In the genomic region with DNA sequence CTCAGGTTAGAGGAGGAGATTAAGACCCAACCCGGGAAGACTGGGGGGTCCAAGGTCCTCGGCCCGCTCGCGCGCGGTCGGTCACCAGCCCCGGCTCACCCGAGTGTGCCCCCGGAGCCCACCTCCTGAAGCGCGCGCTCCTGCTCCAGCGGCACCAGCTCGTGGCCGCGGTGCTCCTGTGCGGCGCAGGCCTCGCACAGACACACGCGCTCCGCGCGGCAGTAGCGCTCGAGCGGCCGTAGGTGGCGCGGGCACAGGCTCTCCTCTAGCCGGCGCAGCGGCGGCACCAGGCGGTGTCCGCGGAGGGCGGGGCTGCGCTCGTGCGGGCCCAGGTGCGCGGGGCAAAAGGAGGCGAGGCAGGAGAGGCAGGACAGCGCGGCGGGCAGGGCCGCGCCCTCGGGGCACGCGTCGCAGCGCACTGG, we compare ENCODE assay signal across 8 cellular contexts. TPM values are rescaled to one million over a fixed set of nuclear protein-coding genes. Genes with fewer than 3 reads are reported as not detected.
DNase-seq lines count a peak whose midpoint lies in the region; ATAC-seq and TF ChIP-seq lines count a peak whose summit lies in the region.

No MANE protein-coding gene starts in this region.

- no peaks in the 10 kb centered on the region for H3K27me3 Mint-ChIP-seq in activated T-helper 17 cell treated with anti-CD3 and anti-CD28 coated beads, Interleukin-2, amount 50 U/mL, for 72 hours
- H3K27me3 Mint-ChIP-seq in nephron (ENCODE audit: low read depth) = peaks cover 45% of the 10 kb centered on the region

- no peaks in the 10 kb centered on the region for H3K36me3 Mint-ChIP-seq in activated T-helper 17 cell treated with anti-CD3 and anti-CD28 coated beads, Interleukin-2, amount 50 U/mL, for 72 hours (ENCODE audit: low read depth)
- no peaks in the 10 kb centered on the region for H3K36me3 Mint-ChIP-seq in nephron (ENCODE audit: low read depth)

- 0 out of 2 replicates have a peak, but pooled peaks cover 7% of the 10 kb centered on the region for H3K36me3 ChIP-seq in OCI-LY7 (ENCODE audit: insufficient read depth, low read length)
- H3K36me3 ChIP-seq in fibroblast of lung (ENCODE audit: control insufficient read depth, insufficient read depth, low read length) = no peaks in the 10 kb centered on the region
- no peaks in the 10 kb centered on the region for H3K36me3 ChIP-seq in testis (ENCODE audit: low read depth, missing control alignments)

- H3K9me3 Mint-ChIP-seq in activated T-helper 17 cell treated with anti-CD3 and anti-CD28 coated beads, Interleukin-2, amount 50 U/mL, for 72 hours = no peaks in the 10 kb centered on the region
- H3K9me3 Mint-ChIP-seq in nephron = no peaks in the 10 kb centered on the region

- no peak for TF ChIP-seq POLR2A in testis (IDR thresholded peaks at IDR 0.05)

- peak overlapping the region; percentile 58 for H3K9ac ChIP-seq in fibroblast of lung (ENCODE audit: insufficient read depth, low read length)

- peaks cover 7% of the 10 kb centered on the region for H3K27me3 ChIP-seq in fibroblast of lung (ENCODE audit: control insufficient read depth, insufficient read depth, low read length)
- H3K27me3 ChIP-seq in testis = no peaks in the 10 kb centered on the region

- peak; percentile 74 for DNase-seq in GM03348 (ENCODE audit: low spot score)
- DNase-seq in OCI-LY7 (ENCODE audit: low spot score) = peak; percentile 91
- DNase-seq in fibroblast of lung (ENCODE audit: low read depth in 2 of 2) = peak; percentile 57 to 72
- DNase-seq in testis = peak; percentile 54
- DNase-seq in cortex of kidney (lab: John Stamatoyannopoulos, UW) = no peak

- H3K9me3 ChIP-seq in OCI-LY7 (ENCODE audit: low read length) (no peaks in the 10 kb centered on the region), fibroblast of lung (ENCODE audit: control insufficient read depth, insufficient read depth, low read depth, low read length) (no peaks in the 10 kb centered on the region), testis (no peaks in the 10 kb centered on the region)

- ATAC-seq in HG03159 (IDR thresholded peaks at IDR 0.05; ENCODE audit: unreplicated experiment) = peak; percentile 57
- ATAC-seq in activated T-helper 17 cell treated with anti-CD3 and anti-CD28 coated beads, Interleukin-2, amount 50 U/mL, for 72 hours (replicated peaks) = peak; percentile 79

- H3K4me1 ChIP-seq in OCI-LY7 (ENCODE audit: insufficient read depth, low read length, poor library complexity, severe bottlenecking) (peaks cover 35% of the 10 kb centered on the region), fibroblast of lung (ENCODE audit: control insufficient read depth, extremely low read depth, insufficient read depth, low read length) (peaks cover 23% of the 10 kb centered on the region), testis (peaks cover 46% of the 10 kb centered on the region)

- no peaks in the 10 kb centered on the region for H3K9me2 ChIP-seq in OCI-LY7 (ENCODE audit: insufficient read depth, low read length)

- H3K27ac Mint-ChIP-seq in activated T-helper 17 cell treated with anti-CD3 and anti-CD28 coated beads, Interleukin-2, amount 50 U/mL, for 72 hours = peak overlapping the region; percentile 88
- H3K27ac Mint-ChIP-seq in nephron = peak overlapping the region; percentile 36 to 89 (median 84)

- peak overlapping the region; percentile 71 for H3K4me3 ChIP-seq in OCI-LY7 (ENCODE audit: low read depth, low read length, poor library complexity, severe bottlenecking)
- H3K4me3 ChIP-seq in fibroblast of lung (replicated peaks in 1 of 4; ENCODE audit: control extremely low read depth in 1 of 4, insufficient read depth in 1 of 4, low read depth in 3 of 4, low read length in 4 of 4) = peak overlapping the region; percentile 32 to 68 (median 45)
- peak overlapping the region; percentile 62 to 76 for H3K4me3 ChIP-seq in testis

- TF ChIP-seq CTCF in OCI-LY7 (conservative IDR thresholded peaks at IDR 0.05; ENCODE audit: low read length) (peak; percentile 73), fibroblast of lung (conservative IDR thresholded peaks at IDR 0.05 in 1 of 2, IDR thresholded peaks at IDR 0.05 in 1 of 2; ENCODE audit: low read depth in 1 of 2, low read length in 2 of 2) (peak; percentile 30 to 36), nephron (IDR thresholded peaks at IDR 0.05; ENCODE audit: unreplicated experiment in 3 of 3) (peak; percentile 47 to 58 (median 55)), testis (IDR thresholded peaks at IDR 0.05) (peak; percentile 13 to 46 (median 41))

- H3K27ac ChIP-seq in OCI-LY7 (ENCODE audit: low read depth, low read length, poor library complexity, severe bottlenecking) (peak overlapping the region; percentile 82), fibroblast of lung (ENCODE audit: insufficient read depth, low read length) (peak overlapping the region; percentile 76), testis (peak overlapping the region; percentile 90 to 91)

- intact Hi-C loops in OCI-LY7 (cut with micrococcal nuclease; ENCODE audit: unreplicated experiment) (no loop called here), testis (cut with DNase I; ENCODE audit: low total_unique reads) (no loop called here)

- POLR2A ChIA-PET in OCI-LY7 (lab: Charles Lee) = interaction anchor here (0.6 to 3.5 kb wide), 5 partner anchors 13 to 233 kb away, joined by 3 to 28 read pairs (median 5); partner anchors contain the start of gene WBP2

- H3K4me2 ChIP-seq in OCI-LY7 (ENCODE audit: low read length) (peak overlapping the region; percentile 91), fibroblast of lung (ENCODE audit: extremely low read depth, insufficient read depth, low read length) (peak overlapping the region; percentile 73)

- H4K20me1 ChIP-seq in OCI-LY7 (ENCODE audit: insufficient read depth, low read length) (no peaks in the 10 kb centered on the region), fibroblast of lung (ENCODE audit: control insufficient read depth, extremely low read depth, insufficient read depth, low read length) (no peaks in the 10 kb centered on the region)

- H2AFZ ChIP-seq in OCI-LY7 (ENCODE audit: low read length) = peak overlapping the region; percentile 70
- peak overlapping the region; percentile 3 for H2AFZ ChIP-seq in fibroblast of lung (ENCODE audit: low read length)

- CTCF ChIA-PET in OCI-LY7 (lab: Charles Lee; ENCODE audit: unreplicated experiment) = interaction anchor here (0.7 to 1.0 kb wide), 2 partner anchors 18 to 22 kb away, joined by 4 to 5 read pairs; partner anchors contain the start of genes TRIM65 and WBP2

- WGBS in testis, 2 donors = 0 to 1% methylated on average over 27 to 56 of the region's 56 CpGs

- no TSS peak for BruUV-seq in OCI-LY7 (replicated peaks; lab: Mats Ljungman, UMichigan)

- no peaks in the 10 kb centered on the region for H3K4me1 Mint-ChIP-seq in activated T-helper 17 cell treated with anti-CD3 and anti-CD28 coated beads, Interleukin-2, amount 50 U/mL, for 72 hours
- H3K4me1 Mint-ChIP-seq in nephron = peaks cover 16% of the 10 kb centered on the region

- peak overlapping the region; percentile 93 for H3K4me3 Mint-ChIP-seq in activated T-helper 17 cell treated with anti-CD3 and anti-CD28 coated beads, Interleukin-2, amount 50 U/mL, for 72 hours
- H3K4me3 Mint-ChIP-seq in nephron = peak overlapping the region; percentile 76 to 92 (median 83)

- H3K79me2 ChIP-seq in OCI-LY7 (ENCODE audit: insufficient read depth, low read depth, low read length) (no peaks in the 10 kb centered on the region), fibroblast of lung (ENCODE audit: control insufficient read depth, insufficient read depth, low read length) (no peaks in the 10 kb centered on the region)

RNA-seq across cellular contexts. Expression of gene TRIM47, which starts 0.6 kb away (rescaled TPM):
- 32.7 and 41.9 TPM in 2 replicates for total RNA-seq in OCI-LY7 (2014; rRNA removed; shearing (Covaris generic))
- 21.6 and 25.9 TPM in 2 replicates for total RNA-seq in OCI-LY7 (2022)
- 10 to 100 TPM; 11.0 to 32.4 TPM for total RNA-seq in activated T-helper 17 cell treated with anti-CD3 and anti-CD28 coated beads, Interleukin-2, amount 50 U/mL, for 72 hours
- total RNA-seq in fibroblast of lung = 16.0 and 18.2 TPM in 2 replicates
- 2.2 and 4.8 TPM in 2 replicates for polyA plus RNA-seq in fibroblast of lung
- polyA plus RNA-seq in fibroblast of lung (2012) = 4.4 and 10.9 TPM in 2 replicates
- polyA minus RNA-seq in fibroblast of lung (ENCODE audit: low replicate concordance) = 7.7 and 13.2 TPM in 2 replicates
- total RNA-seq in testis = 10 to 100 TPM; 43.5 to 48.6 TPM
- 18.3 TPM for polyA plus RNA-seq in testis (ENCODE audit: insufficient read depth, low read depth, low replicate concordance)

RNA-seq across cellular contexts. Expression of gene TRIM65, which starts 19.0 kb away (rescaled TPM):
- total RNA-seq in OCI-LY7 (2014; rRNA removed; shearing (Covaris generic)) = 45.0 and 54.2 TPM in 2 replicates
- total RNA-seq in OCI-LY7 (2022) = 60.4 and 62.9 TPM in 2 replicates
- total RNA-seq in activated T-helper 17 cell treated with anti-CD3 and anti-CD28 coated beads, Interleukin-2, amount 50 U/mL, for 72 hours = 10 to 100 TPM; 20.3 to 33.9 TPM
- total RNA-seq in fibroblast of lung = 15.9 and 17.2 TPM in 2 replicates
- polyA plus RNA-seq in fibroblast of lung = 4.3 TPM in 2 replicates
- polyA plus RNA-seq in fibroblast of lung (2012) = 8.2 and 8.6 TPM in 2 replicates
- 6.8 and 11.5 TPM in 2 replicates for polyA minus RNA-seq in fibroblast of lung (ENCODE audit: low replicate concordance)
- 10 to 100 TPM; 23.4 to 25.5 TPM for total RNA-seq in testis
- polyA plus RNA-seq in testis (ENCODE audit: insufficient read depth, low read depth, low replicate concordance) = 8.6 TPM

RNA-seq across cellular contexts. Expression of gene WBP2, which starts 22.6 kb away (rescaled TPM):
- total RNA-seq in OCI-LY7 (2014; rRNA removed; shearing (Covaris generic)) = 24.1 and 29.9 TPM in 2 replicates
- 117 and 123 TPM in 2 replicates for total RNA-seq in OCI-LY7 (2022)
- total RNA-seq in activated T-helper 17 cell treated with anti-CD3 and anti-CD28 coated beads, Interleukin-2, amount 50 U/mL, for 72 hours = 100 to 1,000 TPM in 1 of 2 donors, 10 to 100 TPM in 1; 67.4 to 127 TPM
- total RNA-seq in fibroblast of lung = 20.5 and 39.5 TPM in 2 replicates
- polyA plus RNA-seq in fibroblast of lung = 53.4 and 56.1 TPM in 2 replicates
- polyA plus RNA-seq in fibroblast of lung (2012) = 84.6 and 92.3 TPM in 2 replicates
- 56.6 and 62.7 TPM in 2 replicates for polyA minus RNA-seq in fibroblast of lung (ENCODE audit: low replicate concordance)
- total RNA-seq in testis = 100 to 1,000 TPM in 1 of 2 donors, 10 to 100 TPM in 1; 96.1 to 127 TPM
- polyA plus RNA-seq in testis (ENCODE audit: insufficient read depth, low read depth, low replicate concordance) = 217 TPM

RNA-seq across cellular contexts. Expression of gene MRPL38, which starts 26.9 kb away (rescaled TPM):
- 91.9 and 112 TPM in 2 replicates for total RNA-seq in OCI-LY7 (2014; rRNA removed; shearing (Covaris generic))
- total RNA-seq in OCI-LY7 (2022) (175 and 198 TPM in 2 replicates), fibroblast of lung (30.8 and 36.0 TPM in 2 replicates), testis (10 to 100 TPM; 88.2 to 88.7 TPM)
- 100 to 1,000 TPM in 1 of 2 donors, 10 to 100 TPM in 1; 74.2 to 113 TPM for total RNA-seq in activated T-helper 17 cell treated with anti-CD3 and anti-CD28 coated beads, Interleukin-2, amount 50 U/mL, for 72 hours
- polyA plus RNA-seq in fibroblast of lung (19.3 and 29.7 TPM in 2 replicates), testis (ENCODE audit: insufficient read depth, low read depth, low replicate concordance) (101 TPM)
- polyA plus RNA-seq in fibroblast of lung (2012) = 28.1 and 51.3 TPM in 2 replicates
- 57.4 and 86.3 TPM in 2 replicates for polyA minus RNA-seq in fibroblast of lung (ENCODE audit: low replicate concordance)

RNA-seq across cellular contexts. Expression of gene UNC13D, which starts 33.6 kb away (rescaled TPM):
- total RNA-seq in OCI-LY7 (2014; rRNA removed; shearing (Covaris generic)) = 7.1 and 8.0 TPM in 2 replicates
- total RNA-seq in OCI-LY7 (2022) (12.2 and 17.8 TPM in 2 replicates), fibroblast of lung (1.5 TPM in 2 replicates), testis (10 to 100 TPM; 15.0 to 20.4 TPM)
- total RNA-seq in activated T-helper 17 cell treated with anti-CD3 and anti-CD28 coated beads, Interleukin-2, amount 50 U/mL, for 72 hours = 100 to 1,000 TPM; 153 to 160 TPM
- polyA plus RNA-seq in fibroblast of lung (0.12 and 0.22 TPM in 2 replicates), testis (ENCODE audit: insufficient read depth, low read depth, low replicate concordance) (10.2 TPM)
- 0.10 and 0.16 TPM in 2 replicates for polyA plus RNA-seq in fibroblast of lung (2012)
- polyA minus RNA-seq in fibroblast of lung (ENCODE audit: low replicate concordance) = 1.1 TPM in 1 of 2 replicates, not detected in the other
